ENCODE assay signal across 8 cellular contexts in genomic region chrX:36908801-36909403, GRCh38.
DNase-seq lines count a peak whose midpoint lies in the region; ATAC-seq, FAIRE-seq and TF ChIP-seq lines count a peak whose summit lies in the region.

No MANE protein-coding gene starts in this region.

- H3K9me3 ChIP-seq in A549, result no peaks in the 10 kb centered on the region

- H3K27ac ChIP-seq in A549, result no peak overlapping the region

- FAIRE-seq in A549 (lab: Jason Lieb, UNC), result peak; percentile 23

- WGBS in A549 (ENCODE audit: missing lambda C conversion rate), result 1% methylated on average over 2 of the region's 2 CpGs

- in situ Hi-C loops in KBM-7 (cut with MboI; ENCODE audit: low pct_unique_long_range_greater_than_20kb, low sequenced_read_pairs), result no loop called here

- peak; percentile 41 to 49; a peak in 4 of 5 replicates for TF ChIP-seq RAD21 in A549 (conservative IDR thresholded peaks at IDR 0.05 in 1 of 2, IDR thresholded peaks at IDR 0.05 in 1 of 2)

- H3K4me1 ChIP-seq in A549, result no peaks in the 10 kb centered on the region

- POLR2A ChIA-PET in A549 (lab: Yijun Ruan, JAX), result no interaction called here

- TF ChIP-seq EP300 in A549 (IDR thresholded peaks at IDR 0.05), result no peak

- H3K4me3 ChIP-seq in A549, result no peak overlapping the region

- CTCF ChIA-PET in A549 (lab: Yijun Ruan, JAX), result interaction anchor here (1.0 kb wide), 1 partner anchor 8 kb away, joined by 3 read pairs; no protein-coding TSS in a partner anchor

- no peak overlapping the region for H3K4me2 ChIP-seq in A549

- DNase-seq in A549 (ENCODE audit: low read depth in 1 of 2, low spot score in 1 of 2) (peak; percentile 7 to 41), KBM-7 (peak; percentile 49), SKM-1 treated with dmso at 0.1 percent for 144 hours (lab: John Stamatoyannopoulos, UW; ENCODE audit: unreplicated experiment) (peak; percentile 2), iPS-NIHi11 (ENCODE audit: low spot score) (peak; percentile 15), NCI-H1048 (lab: John Stamatoyannopoulos, UW) (no peak), T1000 (lab: John Stamatoyannopoulos, UW) (no peak), 8988T (no peak)

- TF ChIP-seq POLR2A in A549 (IDR thresholded peaks at IDR 0.05; ENCODE audit: low read length), result no peak

- ATAC-seq in A549 (peak; percentile 34 to 73; a peak in 3 of 6 replicates), GM18517 (IDR thresholded peaks at IDR 0.05; ENCODE audit: unreplicated experiment) (peak; percentile 87)

- TF ChIP-seq CTCF in A549 (IDR thresholded peaks at IDR 0.05), result peak; percentile 61

TF ChIP-seq in A549, 52 proteins besides CTCF, POLR2A, EP300 and RAD21:
- TF ChIP-seq, protein P1, sequence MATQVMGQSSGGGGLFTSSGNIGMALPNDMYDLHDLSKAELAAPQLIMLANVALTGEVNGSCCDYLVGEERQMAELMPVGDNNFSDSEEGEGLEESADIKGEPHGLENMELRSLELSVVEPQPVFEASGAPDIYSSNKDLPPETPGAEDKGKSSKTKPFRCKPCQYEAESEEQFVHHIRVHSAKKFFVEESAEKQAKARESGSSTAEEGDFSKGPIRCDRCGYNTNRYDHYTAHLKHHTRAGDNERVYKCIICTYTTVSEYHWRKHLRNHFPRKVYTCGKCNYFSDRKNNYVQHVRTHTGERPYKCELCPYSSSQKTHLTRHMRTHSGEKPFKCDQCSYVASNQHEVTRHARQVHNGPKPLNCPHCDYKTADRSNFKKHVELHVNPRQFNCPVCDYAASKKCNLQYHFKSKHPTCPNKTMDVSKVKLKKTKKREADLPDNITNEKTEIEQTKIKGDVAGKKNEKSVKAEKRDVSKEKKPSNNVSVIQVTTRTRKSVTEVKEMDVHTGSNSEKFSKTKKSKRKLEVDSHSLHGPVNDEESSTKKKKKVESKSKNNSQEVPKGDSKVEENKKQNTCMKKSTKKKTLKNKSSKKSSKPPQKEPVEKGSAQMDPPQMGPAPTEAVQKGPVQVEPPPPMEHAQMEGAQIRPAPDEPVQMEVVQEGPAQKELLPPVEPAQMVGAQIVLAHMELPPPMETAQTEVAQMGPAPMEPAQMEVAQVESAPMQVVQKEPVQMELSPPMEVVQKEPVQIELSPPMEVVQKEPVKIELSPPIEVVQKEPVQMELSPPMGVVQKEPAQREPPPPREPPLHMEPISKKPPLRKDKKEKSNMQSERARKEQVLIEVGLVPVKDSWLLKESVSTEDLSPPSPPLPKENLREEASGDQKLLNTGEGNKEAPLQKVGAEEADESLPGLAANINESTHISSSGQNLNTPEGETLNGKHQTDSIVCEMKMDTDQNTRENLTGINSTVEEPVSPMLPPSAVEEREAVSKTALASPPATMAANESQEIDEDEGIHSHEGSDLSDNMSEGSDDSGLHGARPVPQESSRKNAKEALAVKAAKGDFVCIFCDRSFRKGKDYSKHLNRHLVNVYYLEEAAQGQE (IDR thresholded peaks at IDR 0.05), result no peak
- TF ChIP-seq SMC3 (IDR thresholded peaks at IDR 0.05), result peak; percentile 51

Comparison
In these comparisons a context has a peak if more than half of its experiments do, and no peak if none do; other contexts are left out.
1. DNase-seq: peak in A549 (2 of 2), KBM-7 (single experiment), SKM-1 treated with dmso at 0.1 percent for 144 hours (single experiment) and iPS-NIHi11 (single experiment); none in NCI-H1048 (single experiment), T1000 (single experiment) and 8988T (single experiment).